ENCODE assay signal across 22 cellular contexts in genomic region chr4:13344216-13344615, GRCh38.
DNase-seq lines count a peak whose midpoint lies in the region; ATAC-seq and TF ChIP-seq lines count a peak whose summit lies in the region.
"Had no signal": no experiment of that assay in that cellular context is flagged by ENCODE, and none has a peak within 500 bp of the region (broad histone marks: within the 10 kb centered on the region; RNA-seq: fewer than 3 reads in every experiment).

No MANE protein-coding gene starts in this region.

- no peaks in the 10 kb centered on the region for H3K27me3 Mint-ChIP-seq in WTC11 (ENCODE audit: low read depth)
- H3K27me3 Mint-ChIP-seq: CD4-positive, alpha-beta T cell; T-cell had no signal

- ATAC-seq in WTC11 = no peak
- no peak for ATAC-seq in GM18498 (IDR thresholded peaks at IDR 0.05; ENCODE audit: unreplicated experiment)
- no peak for ATAC-seq in GM19023 (IDR thresholded peaks at IDR 0.05; ENCODE audit: unreplicated experiment)
- ATAC-seq: GM23338, T-cell had no signal

- H3K27ac Mint-ChIP-seq in WTC11 = no peak overlapping the region
- H3K27ac Mint-ChIP-seq: CD4-positive, alpha-beta T cell; GM23338; T-cell had no signal

- H3K4me3 Mint-ChIP-seq in WTC11 = no peak overlapping the region
- H3K4me3 Mint-ChIP-seq: CD4-positive, alpha-beta T cell; GM23338; T-cell had no signal

- peaks cover 17% of the 10 kb centered on the region for H3K4me1 Mint-ChIP-seq in WTC11
- H3K4me1 Mint-ChIP-seq: T-cell had no signal

- DNase-seq in AG08395 (ENCODE audit: low spot score) = peak; percentile 10
- DNase-seq in LHCN-M2 (ENCODE audit: low read depth) = peak; percentile 17
- peak; percentile 22 for DNase-seq in RKO (ENCODE audit: low spot score)
- DNase-seq in kidney tubule cell (ENCODE audit: low spot score) = peak; percentile 19
- no peak for DNase-seq in WTC11 (ENCODE audit: low spot score)
- DNase-seq: ACHN; BE2C; Calu3; CD4-positive, alpha-beta T cell; DMS79; Kasumi-1; NCI-H187 treated with DMSO at 0.1 percent for 48 hours; NCI-H2171 treated with DMSO at 0.1 percent for 48 hours; NCI-H446 treated with DMSO at 0.1 percent for 48 hours; NCI-H748 treated with DMSO at 0.1 percent for 48 hours; Peyer's patch; Right ventricle myocardium superior; SK-N-SH; T-cell had no signal

- CTCF ChIA-PET in WTC11 (lab: Charles Lee) = no interaction called here

- H3K9me3 Mint-ChIP-seq in WTC11 = peaks cover 16% of the 10 kb centered on the region
- H3K9me3 Mint-ChIP-seq: CD4-positive, alpha-beta T cell had no signal

- POLR2A ChIA-PET in WTC11 (lab: Charles Lee) = no interaction called here

- peaks cover 11% of the 10 kb centered on the region for H3K36me3 Mint-ChIP-seq in WTC11

- TF ChIP-seq CTCF in WTC11 (IDR thresholded peaks at IDR 0.05) = no peak

TF ChIP-seq in WTC11, 78 proteins besides CTCF, POLR2A, EP300 and RAD21:
- TF ChIP-seq ZNF396 (CRISPR knock-in tag; IDR thresholded peaks at IDR 0.05; ENCODE audit: borderline replicate concordance) (no peak), IRF1 (CRISPR knock-in tag; IDR thresholded peaks at IDR 0.05) (no peak)
TF ChIP-seq in WTC11: peak in this region for 0.
